ENCODE assay signal across 28 cellular contexts in genomic region chr22:28269277-28269676, GRCh38.
"Had no signal": no experiment of that assay in that cellular context is flagged by ENCODE, and none has a peak within 500 bp of the region (broad histone marks: within the 10 kb centered on the region; RNA-seq: fewer than 3 reads in every experiment).

No MANE protein-coding gene starts in this region.

- H3K27ac Mint-ChIP-seq: activated CD4-positive, alpha-beta memory T cell treated with anti-CD3 and anti-CD28 coated beads, Interleukin-2, amount 10 ng/mL, durations not matched to agents 7 days and 5 days; activated CD4-positive, alpha-beta T cell treated with anti-CD3 and anti-CD28 coated beads, Interleukin-2, amount 10 ng/mL, durations not matched to agents 7 days and 5 days; activated T-cell treated with anti-CD3 and anti-CD28 coated beads, Interleukin-2, amount 50 U/mL, for 24 hours; naive thymus-derived CD8-positive, alpha-beta T cell; stimulated activated effector memory CD8-positive, alpha-beta T cell treated with anti-CD3 and anti-CD28 coated beads, Interleukin-12 subunit alpha, Interleukin-12 subunit beta, amount 100 ng/mL, for 72 hours; stimulated activated naive CD8-positive, alpha-beta T cell treated with anti-CD3 and anti-CD28 coated beads, Interleukin-15, Interleukin-2, amounts not matched to agents 100 ng/mL and 50 ng/mL, for 24 hours; T-helper 1 cell treated with Interleukin-12 subunit alpha and Interleukin-12 subunit beta and Interleukin-4 antibody, amounts not matched to agents 30 μg/mL and 1 μg/mL, for 36 hours had no signal

- H3K4me3 ChIP-seq: gastroesophageal sphincter, lower lobe of right lung, pancreas, prostate gland, sigmoid colon, tibial nerve had no signal

- FAIRE-seq: bronchial epithelial cell, colon, pancreas, small intestine had no signal

- H3K36me3 Mint-ChIP-seq: stimulated activated effector memory CD8-positive, alpha-beta T cell treated with anti-CD3 and anti-CD28 coated beads, Interleukin-12 subunit alpha, Interleukin-12 subunit beta, amount 100 ng/mL, for 72 hours had no signal

- H3K27me3 Mint-ChIP-seq: stimulated activated naive CD8-positive, alpha-beta T cell treated with anti-CD3 and anti-CD28 coated beads, Interleukin-15, Interleukin-2, amounts not matched to agents 100 ng/mL and 50 ng/mL, for 24 hours had no signal

- H3K4me1 Mint-ChIP-seq: activated CD4-positive, alpha-beta memory T cell treated with anti-CD3 and anti-CD28 coated beads, Interleukin-2, amount 10 ng/mL, durations not matched to agents 7 days and 5 days; activated CD4-positive, alpha-beta T cell treated with anti-CD3 and anti-CD28 coated beads, Interleukin-2, amount 10 ng/mL, durations not matched to agents 7 days and 5 days; naive thymus-derived CD8-positive, alpha-beta T cell; stimulated activated effector memory CD8-positive, alpha-beta T cell treated with anti-CD3 and anti-CD28 coated beads, Interleukin-12 subunit alpha, Interleukin-12 subunit beta, amount 100 ng/mL, for 72 hours had no signal

- H3K27ac ChIP-seq: lower lobe of right lung, pancreas, prostate gland, sigmoid colon, tibial nerve had no signal

- H3K36me3 ChIP-seq: gastroesophageal sphincter, lower lobe of right lung, pancreas, prostate gland, sigmoid colon had no signal

- DNase-seq: activated CD4-positive, alpha-beta memory T cell treated with anti-CD3 and anti-CD28 coated beads, Interleukin-2, amount 10 ng/mL, durations not matched to agents 7 days and 5 days; activated CD4-positive, alpha-beta T cell treated with anti-CD3 and anti-CD28 coated beads for 1 hour; activated CD4-positive, alpha-beta T cell treated with anti-CD3 and anti-CD28 coated beads, Interleukin-2, amount 10 ng/mL, durations not matched to agents 7 days and 5 days; activated CD8-positive, alpha-beta memory T cell treated with anti-CD3 and anti-CD28 coated beads, Interleukin-2, amount 50 U/mL, for 48 hours; activated gamma-delta T cell; activated naive CD4-positive, alpha-beta T cell treated with anti-CD3 and anti-CD28 coated beads, Interleukin-2, amount 50 U/mL, for 16 hours; activated T-cell treated with anti-CD3 and anti-CD28 coated beads, Interleukin-2, amount 50 U/mL, for 24 hours; dermis blood vessel endothelial cell; effector CD8-positive, alpha-beta T cell; erythroblast; lower lobe of right lung; mesenchymal stem cell; naive thymus-derived CD8-positive, alpha-beta T cell; pancreas; retina; sigmoid colon; small intestine; stimulated activated CD4-positive, alpha-beta T cell treated with anti-CD3 and anti-CD28 coated beads, Interleukin-4, amount 100 ng/mL, for 24 hours; T-helper 9 cell had no signal

- H3K4me1 ChIP-seq: pancreas, prostate gland had no signal

- H3K27me3 ChIP-seq: gastroesophageal sphincter, pancreas, sigmoid colon, tibial nerve had no signal

- H3K9me3 Mint-ChIP-seq: activated CD4-positive, alpha-beta memory T cell treated with anti-CD3 and anti-CD28 coated beads, Interleukin-2, amount 10 ng/mL, durations not matched to agents 7 days and 5 days; activated T-cell treated with anti-CD3 and anti-CD28 coated beads, Interleukin-2, amount 50 U/mL, for 24 hours; stimulated activated effector memory CD8-positive, alpha-beta T cell treated with anti-CD3 and anti-CD28 coated beads, Interleukin-12 subunit alpha, Interleukin-12 subunit beta, amount 100 ng/mL, for 72 hours; stimulated activated naive CD8-positive, alpha-beta T cell treated with anti-CD3 and anti-CD28 coated beads, Interleukin-15, Interleukin-2, amounts not matched to agents 100 ng/mL and 50 ng/mL, for 24 hours had no signal

- H3K4me3 Mint-ChIP-seq: activated CD4-positive, alpha-beta memory T cell treated with anti-CD3 and anti-CD28 coated beads, Interleukin-2, amount 10 ng/mL, durations not matched to agents 7 days and 5 days; activated CD4-positive, alpha-beta T cell treated with anti-CD3 and anti-CD28 coated beads, Interleukin-2, amount 10 ng/mL, durations not matched to agents 7 days and 5 days; activated T-cell treated with anti-CD3 and anti-CD28 coated beads, Interleukin-2, amount 50 U/mL, for 24 hours; naive thymus-derived CD8-positive, alpha-beta T cell; neural crest cell; stimulated activated effector memory CD8-positive, alpha-beta T cell treated with anti-CD3 and anti-CD28 coated beads, Interleukin-12 subunit alpha, Interleukin-12 subunit beta, amount 100 ng/mL, for 72 hours; stimulated activated naive CD8-positive, alpha-beta T cell treated with anti-CD3 and anti-CD28 coated beads, Interleukin-15, Interleukin-2, amounts not matched to agents 100 ng/mL and 50 ng/mL, for 24 hours; T-helper 1 cell treated with Interleukin-12 subunit alpha and Interleukin-12 subunit beta and Interleukin-4 antibody, amounts not matched to agents 30 μg/mL and 1 μg/mL, for 36 hours had no signal

- H3K9me3 ChIP-seq: gastroesophageal sphincter, lower lobe of right lung, pancreas, prostate gland, sigmoid colon, tibial nerve had no signal
